19 cellular contexts compared by ENCODE assay signal in genomic region chr1:44508397-44508745, GRCh38.
DNase-seq lines count a peak whose midpoint lies in the region; FAIRE-seq lines count a peak whose summit lies in the region.
"Had no signal": no experiment of that assay in that cellular context is flagged by ENCODE, and none has a peak within 500 bp of the region (broad histone marks: within the 10 kb centered on the region; RNA-seq: fewer than 3 reads in every experiment).

No MANE protein-coding gene starts in this region.

- H3K27me3 ChIP-seq in trophoblast cell (ENCODE audit: insufficient read depth, low read length): no peaks in the 10 kb centered on the region
- H3K27me3 ChIP-seq in small intestine (ENCODE audit: control insufficient read depth in 2 of 2, insufficient read depth in 2 of 2, low read length in 2 of 2): peaks cover 0 to 2% of the 10 kb centered on the region in 2 donors

- H3K27ac ChIP-seq in caudate nucleus (ENCODE audit: low read depth, low read length) (peak overlapping the region; percentile 90), trophoblast cell (ENCODE audit: low read depth, low read length) (no peak overlapping the region), small intestine (ENCODE audit: low read depth in 1 of 2, low read length in 1 of 2) (no peak overlapping the region)
- H3K27ac ChIP-seq: C4-2B, RWPE1 had no signal

- H3K14ac ChIP-seq in trophoblast cell (ENCODE audit: low read length): no peak overlapping the region

- H3K18ac ChIP-seq in trophoblast cell (ENCODE audit: low read length): no peak overlapping the region

- H3K9ac ChIP-seq in trophoblast cell (ENCODE audit: low read length): no peak overlapping the region

- H3K36me3 ChIP-seq in trophoblast cell (ENCODE audit: control insufficient read depth in 1 of 2, insufficient read depth in 2 of 2, low read length in 2 of 2) (no peaks in the 10 kb centered on the region), small intestine (ENCODE audit: control insufficient read depth in 2 of 2, insufficient read depth in 2 of 2, low read length in 2 of 2) (no peaks in the 10 kb centered on the region)

- no peaks in the 10 kb centered on the region for H3K79me2 ChIP-seq in trophoblast cell (ENCODE audit: control insufficient read depth, insufficient read depth, low read length, poor library complexity)

- no peaks in the 10 kb centered on the region for H3K4me1 ChIP-seq in trophoblast cell (ENCODE audit: control insufficient read depth in 1 of 2, insufficient read depth in 2 of 2, low read length in 2 of 2)
- H3K4me1 ChIP-seq in small intestine (ENCODE audit: control insufficient read depth in 2 of 2, insufficient read depth in 1 of 2, low read depth in 1 of 2, low read length in 1 of 2): no peaks in the 10 kb centered on the region
- H3K4me1 ChIP-seq: Caco-2 had no signal

- FAIRE-seq in small intestine (lab: Jason Lieb, UNC): no peak
- FAIRE-seq: G401.6 had no signal

- H3K4me2 ChIP-seq in trophoblast cell (ENCODE audit: low read length): no peak overlapping the region

- no peak overlapping the region for H2BK12ac ChIP-seq in trophoblast cell (ENCODE audit: low read length)

- no peak overlapping the region for H4K91ac ChIP-seq in trophoblast cell (ENCODE audit: low read depth, low read length)

- no peak overlapping the region for H4K12ac ChIP-seq in trophoblast cell (ENCODE audit: low read depth, low read length)

- no peak overlapping the region for H2BK5ac ChIP-seq in trophoblast cell (ENCODE audit: low read depth, low read length, poor library complexity)

- H4K8ac ChIP-seq in trophoblast cell (ENCODE audit: low read depth, low read length): no peak overlapping the region

- no peak overlapping the region for H2BK120ac ChIP-seq in trophoblast cell (ENCODE audit: insufficient read depth, low read length, poor library complexity)

- WGBS in trophoblast cell (ENCODE audit: extremely low coverage, insufficient coverage, insufficient read length): no CpG with 5 or more reads among the region's 5 CpGs
- WGBS in small intestine, 3 donors: 72 to 91% (median 83%) methylated on average over 5 of the region's 5 CpGs

- peak overlapping the region; percentile 17 for H3K23ac ChIP-seq in trophoblast cell (ENCODE audit: low read length)

- H3K9me3 ChIP-seq in trophoblast cell (ENCODE audit: insufficient read depth, low read depth, low read length) (no peaks in the 10 kb centered on the region), small intestine (ENCODE audit: control insufficient read depth, low read depth) (no peaks in the 10 kb centered on the region)
- H3K9me3 ChIP-seq: Caco-2 had no signal

- no peaks in the 10 kb centered on the region for H3K79me1 ChIP-seq in trophoblast cell (ENCODE audit: low read length)

- no peak overlapping the region for H2AFZ ChIP-seq in trophoblast cell (ENCODE audit: insufficient read depth, low read length, poor library complexity)

- H3K4me3 ChIP-seq in trophoblast cell (ENCODE audit: low read depth, low read length): no peak overlapping the region
- H3K4me3 ChIP-seq in small intestine (ENCODE audit: low read depth in 1 of 2, low read length in 2 of 2): no peak overlapping the region

- H3K4ac ChIP-seq in trophoblast cell (ENCODE audit: low read depth, low read length): no peak overlapping the region

- no peak overlapping the region for H2AK5ac ChIP-seq in trophoblast cell (ENCODE audit: low read length)

- no peak for DNase-seq in caudate nucleus (lab: John Stamatoyannopoulos, UW)
- peak; percentile 44 for DNase-seq in medulla oblongata (ENCODE audit: extremely low spot score)
- no peak for DNase-seq in trophoblast cell
- DNase-seq in small intestine: no peak
- no peak for DNase-seq in NCI-H146 treated with DMSO at 0.1 percent for 48 hours (lab: John Stamatoyannopoulos, UW; ENCODE audit: unreplicated experiment)
- no peak for DNase-seq in NCI-H187 (lab: John Stamatoyannopoulos, UW)
- DNase-seq in MV-4-11 (lab: John Stamatoyannopoulos, UW): no peak
- DNase-seq: Caco-2; CD8-positive, alpha-beta T cell; Karpas-422; NCI-H1105; NCI-H146; NCI-H2029 treated with DMSO at 0.1 percent for 48 hours; NCI-H2227 treated with DMSO at 0.1 percent for 48 hours; NCI-H526 treated with DMSO at 0.1 percent for 48 hours; SHP77 had no signal
